Comparison of ENCODE assay signal across 1 cellular context in the genomic region with DNA sequence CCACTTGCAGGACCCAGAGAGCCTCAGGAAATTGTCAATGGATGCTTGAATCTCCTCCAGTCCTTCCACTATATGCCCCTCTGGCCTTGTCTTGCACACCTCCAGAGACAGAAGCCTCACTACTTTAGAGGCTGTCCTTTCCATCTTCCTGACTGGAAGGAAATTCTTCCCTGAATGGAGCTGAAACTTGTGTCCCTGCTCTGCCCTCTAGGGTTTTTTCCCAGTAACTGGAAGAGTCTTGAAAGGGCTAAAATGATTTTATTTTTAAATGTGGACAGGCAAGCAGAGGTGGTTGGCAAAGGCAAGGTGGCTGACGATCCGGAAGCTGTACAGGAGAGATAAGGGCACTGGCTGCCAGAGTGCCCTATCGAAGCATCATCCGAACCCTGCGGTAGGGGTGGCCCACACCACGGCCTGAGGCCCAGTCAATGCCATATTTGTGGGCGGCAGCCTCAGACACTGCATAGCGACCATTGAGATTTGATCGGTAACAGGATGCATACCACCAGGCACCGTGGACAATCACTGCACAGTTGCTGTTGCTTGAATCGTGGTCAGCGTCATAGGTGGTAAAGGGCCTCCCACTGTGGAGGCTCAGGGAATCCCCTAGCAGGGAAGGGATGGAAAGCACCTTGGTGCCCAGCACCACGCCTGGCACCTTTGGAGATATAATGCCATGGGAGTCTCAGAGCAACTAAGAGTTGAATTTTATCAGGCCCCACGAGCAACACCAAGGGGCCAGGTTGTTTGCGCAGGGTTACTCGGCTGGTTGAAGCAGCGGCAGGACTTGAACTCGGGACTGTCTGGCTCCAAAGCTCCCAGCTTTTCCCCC.
TF ChIP-seq lines count a peak whose summit lies in the region.

No MANE protein-coding gene starts in this region.

TF ChIP-seq in K562, 482 proteins besides CTCF, POLR2A, EP300 and RAD21:
- TF ChIP-seq ZSCAN29 (IDR thresholded peaks at IDR 0.05) (no peak), ETV1 (tag; conservative IDR thresholded peaks at IDR 0.05; ENCODE audit: low read depth) (0 out of 2 replicates have a peak, but pooled peaks have one; percentile 12), CBFA2T3 (IDR thresholded peaks at IDR 0.05) (peak; percentile 36), L3MBTL2 (IDR thresholded peaks at IDR 0.05) (no peak), CCNT2 (IDR thresholded peaks at IDR 0.05; ENCODE audit: borderline replicate concordance, extremely low read depth, insufficient read length, low read depth, low read length) (no peak), BRCA1 (IDR thresholded peaks at IDR 0.05) (no peak), BRCA1 (CRISPR knock-in tag; IDR thresholded peaks at IDR 0.05) (0 out of 2 replicates have a peak, but pooled peaks have one; percentile 51), JUNB (CRISPR knock-in tag; conservative IDR thresholded peaks at IDR 0.05) (no peak), RCOR1 (IDR thresholded peaks at IDR 0.05; ENCODE audit: borderline replicate concordance in 1 of 2, low read depth in 2 of 2, low read length in 2 of 2) (no peak), ZBTB7A (IDR thresholded peaks at IDR 0.05; ENCODE audit: borderline replicate concordance, control insufficient read depth, low read depth, low read length) (no peak), GATAD2A (IDR thresholded peaks at IDR 0.05) (no peak), ZZZ3 (IDR thresholded peaks at IDR 0.05) (no peak), EWSR1 (IDR thresholded peaks at IDR 0.05; ENCODE audit: borderline replicate concordance, low read depth, partially characterized antibody) (no peak), ZNF24 (IDR thresholded peaks at IDR 0.05) (peak; percentile 71), ZNF263 (CRISPR knock-in tag; IDR thresholded peaks at IDR 0.05; ENCODE audit: borderline replicate concordance) (0 out of 2 replicates have a peak, but pooled peaks have one; percentile 16), RFX5 (IDR thresholded peaks at IDR 0.05; ENCODE audit: low read depth, low read length) (no peak), FOXJ2 (tag; IDR thresholded peaks at IDR 0.05) (no peak), TGIF2 (CRISPR knock-in tag; IDR thresholded peaks at IDR 0.05) (no peak), TCF7L2 (IDR thresholded peaks at IDR 0.05; ENCODE audit: low read depth, low read length) (no peak), ELK3 (CRISPR knock-in tag; IDR thresholded peaks at IDR 0.05) (no peak), SMARCA4 (IDR thresholded peaks at IDR 0.05) (0 out of 2 replicates have a peak, but pooled peaks have one; percentile 14), THRB (CRISPR knock-in tag; conservative IDR thresholded peaks at IDR 0.05) (no peak)
- TF ChIP-seq, protein P1, sequence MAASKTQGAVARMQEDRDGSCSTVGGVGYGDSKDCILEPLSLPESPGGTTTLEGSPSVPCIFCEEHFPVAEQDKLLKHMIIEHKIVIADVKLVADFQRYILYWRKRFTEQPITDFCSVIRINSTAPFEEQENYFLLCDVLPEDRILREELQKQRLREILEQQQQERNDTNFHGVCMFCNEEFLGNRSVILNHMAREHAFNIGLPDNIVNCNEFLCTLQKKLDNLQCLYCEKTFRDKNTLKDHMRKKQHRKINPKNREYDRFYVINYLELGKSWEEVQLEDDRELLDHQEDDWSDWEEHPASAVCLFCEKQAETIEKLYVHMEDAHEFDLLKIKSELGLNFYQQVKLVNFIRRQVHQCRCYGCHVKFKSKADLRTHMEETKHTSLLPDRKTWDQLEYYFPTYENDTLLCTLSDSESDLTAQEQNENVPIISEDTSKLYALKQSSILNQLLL (CRISPR knock-in tag; IDR thresholded peaks at IDR 0.05; ENCODE audit: borderline replicate concordance) = no peak
